Comparison of ENCODE assay signal across 1 cellular context in genomic region chr14:30874120-30874998, GRCh38.
TF ChIP-seq lines count a peak whose summit lies in the region.

Gene COCH (plus strand): TSS chr14:30874559. CDS start chr14:30874939, 380 bp downstream.

TF ChIP-seq in K562, 482 proteins besides CTCF, POLR2A, EP300 and RAD21 (continued from another document and continues in another):
- TF ChIP-seq ZBTB34 (CRISPR knock-in tag; IDR thresholded peaks at IDR 0.05), result no peak
- peak; percentile 19; the same call in 1 of the 2 replicates for TF ChIP-seq ZNF511 (CRISPR knock-in tag; IDR thresholded peaks at IDR 0.05)
- no peak for TF ChIP-seq KDM4B (IDR thresholded peaks at IDR 0.05; ENCODE audit: borderline replicate concordance in 2 of 2, low read depth in 1 of 2)
- no peak for TF ChIP-seq ZNF764 (CRISPR knock-in tag; IDR thresholded peaks at IDR 0.05; ENCODE audit: low read depth)
- peak; percentile 38; the same call in 1 of the 2 replicates for TF ChIP-seq AFF4 (CRISPR knock-in tag; IDR thresholded peaks at IDR 0.05)
- TF ChIP-seq ZNF57 (CRISPR knock-in tag; IDR thresholded peaks at IDR 0.05), result no peak
- no peak for TF ChIP-seq PBX2 (CRISPR knock-in tag; IDR thresholded peaks at IDR 0.05; ENCODE audit: low read depth)
- no peak for TF ChIP-seq PBX2 (tag; conservative IDR thresholded peaks at IDR 0.05; ENCODE audit: low read depth)
- TF ChIP-seq ZNF318 (IDR thresholded peaks at IDR 0.05; ENCODE audit: borderline replicate concordance in 1 of 2, low read depth in 1 of 2), result no peak
- no peak for TF ChIP-seq FOS (IDR thresholded peaks at IDR 0.05; ENCODE audit: extremely low read depth, insufficient read length)
- no peak for TF ChIP-seq ZNF695 (CRISPR knock-in tag; IDR thresholded peaks at IDR 0.05)
- 0 out of 4 replicates have a peak, but pooled peaks of 1 of the 2 experiments have one; percentile 50 for TF ChIP-seq ZNF639 (CRISPR knock-in tag; conservative IDR thresholded peaks at IDR 0.05 in 1 of 2, IDR thresholded peaks at IDR 0.05 in 1 of 2)
- TF ChIP-seq BCOR (IDR thresholded peaks at IDR 0.05), result no peak
- TF ChIP-seq ESRRA (IDR thresholded peaks at IDR 0.05; ENCODE audit: borderline replicate concordance, low read depth), result no peak
- peak; percentile 81 to 95 for TF ChIP-seq E2F6 (IDR thresholded peaks at IDR 0.05; ENCODE audit: borderline replicate concordance in 1 of 2, extremely low read depth in 1 of 2, insufficient read depth in 1 of 2, insufficient read length in 1 of 2, low read depth in 1 of 2, low read length in 1 of 2, poor library complexity in 1 of 2, severe bottlenecking in 1 of 2)
- TF ChIP-seq PTBP1 (IDR thresholded peaks at IDR 0.05; ENCODE audit: low read depth, low read length), result no peak
- no peak for TF ChIP-seq E2F1 (CRISPR knock-in tag; IDR thresholded peaks at IDR 0.05)
- TF ChIP-seq HNRNPUL1 (IDR thresholded peaks at IDR 0.05; ENCODE audit: low read length), result no peak
- no peak for TF ChIP-seq ZNF41 (CRISPR knock-in tag; conservative IDR thresholded peaks at IDR 0.05)
- TF ChIP-seq PPARD (CRISPR knock-in tag; IDR thresholded peaks at IDR 0.05), result no peak
- TF ChIP-seq PHB2 (IDR thresholded peaks at IDR 0.05; ENCODE audit: low read depth), result no peak
- no peak for TF ChIP-seq MBD2 (IDR thresholded peaks at IDR 0.05; ENCODE audit: borderline replicate concordance, low read depth)
- TF ChIP-seq ATF3 (IDR thresholded peaks at IDR 0.05), result no peak
- TF ChIP-seq ATF3 (CRISPR knock-in tag; conservative IDR thresholded peaks at IDR 0.05), result no peak
- no peak for TF ChIP-seq DLX4 (CRISPR knock-in tag; IDR thresholded peaks at IDR 0.05)
- TF ChIP-seq XRCC5 (IDR thresholded peaks at IDR 0.05; ENCODE audit: low read depth, low read length), result no peak
- no peak for TF ChIP-seq SMARCA4 (IDR thresholded peaks at IDR 0.05)
- TF ChIP-seq CTCFL (IDR thresholded peaks at IDR 0.05; ENCODE audit: borderline replicate concordance, insufficient read depth, low read depth, low read length, poor library complexity, severe bottlenecking), result peak; percentile 93
- no peak for TF ChIP-seq JUN (IDR thresholded peaks at IDR 0.05; ENCODE audit: borderline replicate concordance, low read depth, low read length)
- TF ChIP-seq JUN (CRISPR knock-in tag; IDR thresholded peaks at IDR 0.05; ENCODE audit: borderline replicate concordance), result no peak
